16 cellular contexts compared by ENCODE assay signal in the genomic region with DNA sequence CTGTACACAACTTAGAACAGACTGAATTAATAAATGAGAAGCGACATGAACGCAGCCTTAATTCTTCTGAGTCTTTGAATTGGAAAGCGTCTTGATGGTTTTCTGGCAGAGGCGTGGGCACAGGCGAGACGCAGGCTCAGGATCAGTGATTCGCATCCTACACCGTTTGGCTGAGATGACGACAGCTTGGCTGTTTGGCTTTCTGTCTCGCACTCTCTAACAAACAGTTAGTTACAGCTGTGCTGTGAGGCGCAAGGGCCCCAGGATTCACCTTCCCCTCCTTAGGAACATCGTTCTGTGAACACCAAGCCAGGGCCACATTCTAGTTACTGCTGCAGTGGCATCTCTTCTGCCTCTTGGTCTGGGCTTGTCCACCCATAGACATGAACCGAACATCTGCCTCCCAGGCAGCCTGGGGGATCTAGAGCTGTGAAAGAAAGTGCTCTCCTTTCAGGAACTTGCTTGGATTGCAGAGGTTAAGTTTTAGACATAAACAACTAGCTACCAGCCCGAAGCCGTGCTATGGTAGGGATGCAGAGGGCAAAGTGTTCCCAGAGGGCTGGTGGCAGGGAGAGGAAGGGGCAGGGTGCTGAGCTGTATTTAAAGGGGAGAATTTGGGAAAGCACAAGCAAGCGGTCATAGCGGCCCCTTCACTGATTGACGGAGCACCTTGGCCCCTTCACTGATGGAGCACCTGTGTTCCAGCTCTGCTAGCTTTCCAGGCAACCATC. TPM values are rescaled to one million over a fixed set of nuclear protein-coding genes. Genes with fewer than 3 reads are reported as not detected.
DNase-seq lines count a peak whose midpoint lies in the region; ATAC-seq and TF ChIP-seq lines count a peak whose summit lies in the region.
"Had no signal": no experiment of that assay in that cellular context is flagged by ENCODE, and none has a peak within 500 bp of the region (broad histone marks: within the 10 kb centered on the region; RNA-seq: fewer than 3 reads in every experiment).

No MANE protein-coding gene starts in this region.

- peaks cover 23 to 29% (median 26%) of the 10 kb centered on the region in 4 donors for H3K36me3 ChIP-seq in sigmoid colon
- no peaks in the 10 kb centered on the region for H3K36me3 ChIP-seq in CD8-positive, alpha-beta T cell (ENCODE audit: insufficient read depth, low read length)

- H3K9me3 Mint-ChIP-seq in activated T-cell treated with anti-CD3 and anti-CD28 coated beads, Interleukin-2, amount 50 U/mL, for 4 hours: no peaks in the 10 kb centered on the region
- H3K9me3 Mint-ChIP-seq in CD8-positive, alpha-beta T cell: no peaks in the 10 kb centered on the region
- H3K9me3 Mint-ChIP-seq: activated naive CD4-positive, alpha-beta T cell treated with anti-CD3 and anti-CD28 coated beads for 36 hours; stimulated activated memory B cell treated with anti-CD40 and anti-IgM and Interleukin-4, amounts not matched to agents 10 μg/mL and 1 μg/mL and 100 μg/mL, for 72 hours had no signal

- no peak for TF ChIP-seq CTCF in HFF-Myc (IDR thresholded peaks at IDR 0.05; ENCODE audit: low read depth, low read length, missing control alignments)
- TF ChIP-seq CTCF in sigmoid colon (IDR thresholded peaks at IDR 0.05): no peak
- TF ChIP-seq CTCF in CD8-positive, alpha-beta T cell (IDR thresholded peaks at IDR 0.05): no peak

- H3K4me3 ChIP-seq in HFF-Myc (replicated peaks; ENCODE audit: low read depth, low read length): no peak overlapping the region
- H3K4me3 ChIP-seq in sigmoid colon: no peak overlapping the region
- no peak overlapping the region for H3K4me3 ChIP-seq in CD8-positive, alpha-beta T cell (ENCODE audit: low read depth, low read length)
- H3K4me3 ChIP-seq: K562 had no signal

- POLR2A ChIA-PET in CD8-positive, alpha-beta T cell (lab: Charles Lee): no interaction called here

- no peak for TF ChIP-seq EP300 in sigmoid colon (IDR thresholded peaks at IDR 0.05)

- no peak overlapping the region for H3K27ac Mint-ChIP-seq in CD8-positive, alpha-beta T cell
- H3K27ac Mint-ChIP-seq: activated naive CD4-positive, alpha-beta T cell treated with anti-CD3 and anti-CD28 coated beads for 36 hours; stimulated activated memory B cell treated with anti-CD40 and anti-IgM and Interleukin-4, amounts not matched to agents 10 μg/mL and 1 μg/mL and 100 μg/mL, for 72 hours had no signal

- H3K4me1 ChIP-seq in sigmoid colon: peaks cover 0 to 84% (median 70%) of the 10 kb centered on the region in 4 donors
- H3K4me1 ChIP-seq in CD8-positive, alpha-beta T cell (ENCODE audit: insufficient read depth, low read length): no peaks in the 10 kb centered on the region

- peak; percentile 36 for DNase-seq in AG08396 (ENCODE audit: low spot score)
- DNase-seq in HFF-Myc (ENCODE audit: extremely low read depth, low read depth): peak; percentile 12
- DNase-seq in fibroblast of gingiva (ENCODE audit: low read depth): peak; percentile 45
- DNase-seq in sigmoid colon: peak; percentile 75
- no peak for DNase-seq in activated T-cell treated with anti-CD3 and anti-CD28 coated beads, Interleukin-2, amount 50 U/mL, for 4 hours
- DNase-seq in CD8-positive, alpha-beta T cell: no peak
- DNase-seq in HuH-7 (ENCODE audit: low spot score): no peak
- DNase-seq in cerebellar cortex (ENCODE audit: low spot score): no peak
- DNase-seq: activated naive CD4-positive, alpha-beta T cell treated with anti-CD3 and anti-CD28 coated beads for 36 hours; central memory CD4-positive, alpha-beta T cell; hypothalamus; stimulated activated CD4-positive, alpha-beta T cell treated with anti-CD3 and anti-CD28 coated beads, Interleukin-4, amount 100 ng/mL, for 4 hours had no signal

- H3K4me3 Mint-ChIP-seq in activated T-cell treated with anti-CD3 and anti-CD28 coated beads, Interleukin-2, amount 50 U/mL, for 4 hours: no peak overlapping the region
- H3K4me3 Mint-ChIP-seq in CD8-positive, alpha-beta T cell: no peak overlapping the region
- H3K4me3 Mint-ChIP-seq: activated naive CD4-positive, alpha-beta T cell treated with anti-CD3 and anti-CD28 coated beads for 36 hours; stimulated activated memory B cell treated with anti-CD40 and anti-IgM and Interleukin-4, amounts not matched to agents 10 μg/mL and 1 μg/mL and 100 μg/mL, for 72 hours had no signal

- CTCF ChIA-PET in CD8-positive, alpha-beta T cell (lab: Charles Lee): interaction anchor here (1.2 kb wide), 1 partner anchor 8 kb away, joined by 3 read pairs; no protein-coding TSS in a partner anchor

- H3K4me1 Mint-ChIP-seq in activated T-cell treated with anti-CD3 and anti-CD28 coated beads, Interleukin-2, amount 50 U/mL, for 4 hours (ENCODE audit: low read depth): no peaks in the 10 kb centered on the region
- no peaks in the 10 kb centered on the region for H3K4me1 Mint-ChIP-seq in CD8-positive, alpha-beta T cell (ENCODE audit: low read depth)
- H3K4me1 Mint-ChIP-seq: stimulated activated memory B cell treated with anti-CD40 and anti-IgM and Interleukin-4, amounts not matched to agents 10 μg/mL and 1 μg/mL and 100 μg/mL, for 72 hours had no signal

- ATAC-seq in activated T-cell treated with anti-CD3 and anti-CD28 coated beads, Interleukin-2, amount 50 U/mL, for 4 hours: no peak
- ATAC-seq in CD8-positive, alpha-beta T cell: no peak
- ATAC-seq: K562; stimulated activated memory B cell treated with anti-CD40 and anti-IgM and Interleukin-4, amounts not matched to agents 10 μg/mL and 1 μg/mL and 100 μg/mL, for 72 hours had no signal

- WGBS in sigmoid colon, 2 donors: 85 to 89% methylated on average over 18 of the region's 18 CpGs

- intact Hi-C loops in sigmoid colon (cut with DNase I): loop anchor here (5.0 kb wide), 1 partner anchor 74 kb away; no protein-coding TSS in a partner anchor
- intact Hi-C loops in CD8-positive, alpha-beta T cell (cut with DNase I, micrococcal nuclease): no loop called here

- H3K27ac ChIP-seq in sigmoid colon: peak overlapping the region; percentile 67 to 82 (median 78)
- no peak overlapping the region for H3K27ac ChIP-seq in CD8-positive, alpha-beta T cell (ENCODE audit: low read depth, low read length)

- TF ChIP-seq POLR2A in sigmoid colon (IDR thresholded peaks at IDR 0.05): no peak

- peaks cover 17% of the 10 kb centered on the region for H3K36me3 Mint-ChIP-seq in activated T-cell treated with anti-CD3 and anti-CD28 coated beads, Interleukin-2, amount 50 U/mL, for 4 hours (ENCODE audit: insufficient read depth)
- peaks cover 33% of the 10 kb centered on the region for H3K36me3 Mint-ChIP-seq in CD8-positive, alpha-beta T cell

- H3K27me3 Mint-ChIP-seq in activated T-cell treated with anti-CD3 and anti-CD28 coated beads, Interleukin-2, amount 50 U/mL, for 4 hours (ENCODE audit: low read depth): no peaks in the 10 kb centered on the region
- no peaks in the 10 kb centered on the region for H3K27me3 Mint-ChIP-seq in CD8-positive, alpha-beta T cell (ENCODE audit: low read depth)
- H3K27me3 Mint-ChIP-seq: stimulated activated memory B cell treated with anti-CD40 and anti-IgM and Interleukin-4, amounts not matched to agents 10 μg/mL and 1 μg/mL and 100 μg/mL, for 72 hours had no signal

- no peaks in the 10 kb centered on the region for H3K9me3 ChIP-seq in sigmoid colon
- H3K9me3 ChIP-seq in CD8-positive, alpha-beta T cell (ENCODE audit: low read length): no peaks in the 10 kb centered on the region

- no peaks in the 10 kb centered on the region for H3K27me3 ChIP-seq in sigmoid colon
- H3K27me3 ChIP-seq in CD8-positive, alpha-beta T cell (ENCODE audit: insufficient read depth, low read length): no peaks in the 10 kb centered on the region

RNA-seq across cellular contexts. Expression of a gene that starts 49.6 kb away (rescaled TPM):
- total RNA-seq in sigmoid colon: under 1 TPM in 1 of 4 donors, not detected in 3; 0.66 TPM
- polyA plus RNA-seq in sigmoid colon: not detected
- total RNA-seq in activated T-cell treated with anti-CD3 and anti-CD28 coated beads, Interleukin-2, amount 50 U/mL, for 4 hours: not detected
- total RNA-seq in CD8-positive, alpha-beta T cell: not detected
- total RNA-seq: activated naive CD4-positive, alpha-beta T cell treated with anti-CD3 and anti-CD28 coated beads for 36 hours; K562; NCI-H460; OCI-LY7 had no signal
- polyA plus RNA-seq: K562 had no signal

Comparison
In these comparisons a context has a peak if more than half of its experiments do, and no peak if none do; other contexts are left out.
1. DNase-seq: peak in AG08396 (single experiment), HFF-Myc (single experiment), fibroblast of gingiva (single experiment) and sigmoid colon (single experiment); none in activated T-cell treated with anti-CD3 and anti-CD28 coated beads, Interleukin-2, amount 50 U/mL, for 4 hours (single experiment), CD8-positive, alpha-beta T cell (0 of 7), HuH-7 (single experiment) and cerebellar cortex (single experiment).